In the genomic region with DNA sequence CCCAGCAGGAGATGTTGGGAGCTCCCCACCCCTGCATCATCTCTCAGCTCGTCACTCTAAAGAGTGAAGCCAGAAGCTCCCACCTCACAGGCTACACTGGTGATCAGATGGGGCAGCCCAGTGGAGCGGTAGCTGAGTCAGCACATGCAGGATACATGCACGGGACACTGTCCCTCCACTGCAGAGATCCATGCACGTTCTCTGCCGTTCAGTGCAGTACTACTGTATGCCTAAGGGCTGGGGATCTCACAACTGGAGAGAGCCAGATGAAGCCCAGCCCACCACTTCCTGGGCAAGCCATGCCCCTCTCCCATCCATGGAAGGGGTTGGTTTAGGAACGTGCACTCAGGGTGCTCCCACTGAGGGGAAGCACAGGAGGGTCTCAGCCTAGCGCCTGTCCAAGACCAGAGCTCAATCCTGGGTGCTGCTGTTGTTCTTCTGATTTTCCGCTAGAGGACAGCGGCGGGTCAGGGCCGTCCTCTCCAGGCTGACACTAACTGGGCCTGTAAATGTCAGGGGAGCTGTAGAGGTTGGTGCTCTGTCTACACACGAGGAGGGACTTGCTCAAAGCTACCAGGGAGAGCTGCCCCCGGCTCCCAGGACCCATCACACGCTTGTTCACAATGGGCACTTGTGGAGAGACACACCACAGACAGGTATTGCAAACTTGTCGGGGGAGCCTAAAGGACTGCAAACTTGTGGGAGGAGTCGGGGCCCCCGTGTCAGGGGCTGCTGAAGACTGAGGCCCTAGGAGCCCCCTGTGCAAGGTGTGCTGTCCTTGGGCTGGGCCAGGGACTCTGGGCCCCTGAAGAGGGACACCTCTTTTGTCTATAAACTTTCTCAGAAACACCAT, we compare ENCODE assay signal across 8 cellular contexts. TPM values are rescaled to one million over a fixed set of nuclear protein-coding genes. Genes with fewer than 3 reads are reported as not detected.
DNase-seq lines count a peak whose midpoint lies in the region; ATAC-seq and TF ChIP-seq lines count a peak whose summit lies in the region.

No MANE protein-coding gene starts in this region.

- CTCF ChIA-PET in AG04450 (lab: Charles Lee) (interaction anchor here (0.6 to 2.4 kb wide), 39 partner anchors 9 to 460 kb away, joined by 3 to 37 read pairs (median 5); a partner anchor contains a TSS), GM10248 (lab: Yijun Ruan, JAX) (interaction anchor here (0.6 to 4.4 kb wide), 35 partner anchors 9 to 252 kb away, joined by 3 to 83 read pairs (median 6); a partner anchor contains a TSS)

- peak; percentile 58 to 69 for ATAC-seq in natural killer cell treated with Interleukin-12 subunit alpha and Interleukin-12 subunit beta and Interleukin-15 and Interleukin-18, amount 100 ng/mL, for 72 hours

- POLR2A ChIA-PET in AG04450 (lab: Yijun Ruan, JAX) = interaction anchor here (0.6 to 1.6 kb wide), 2 partner anchors 22 to 93 kb away, joined by 3 read pairs; a partner anchor contains a TSS
- POLR2A ChIA-PET in GM10248 (lab: Yijun Ruan, JAX) = interaction anchor here (1.1 kb wide), 1 partner anchor 14 kb away, joined by 6 read pairs; no protein-coding TSS in a partner anchor

- no peak overlapping the region for H3K27ac ChIP-seq in AG04450 (ENCODE audit: low read depth, low read length)
- no peak overlapping the region for H3K27ac ChIP-seq in VCaP

- H3K27me3 Mint-ChIP-seq in natural killer cell treated with Interleukin-12 subunit alpha and Interleukin-12 subunit beta and Interleukin-15 and Interleukin-18, amount 100 ng/mL, for 72 hours = peaks cover 2 to 3% of the 10 kb centered on the region in 2 donors

- no peaks in the 10 kb centered on the region for H3K36me3 Mint-ChIP-seq in natural killer cell treated with Interleukin-12 subunit alpha and Interleukin-12 subunit beta and Interleukin-15 and Interleukin-18, amount 100 ng/mL, for 72 hours

- H3K9me3 ChIP-seq in AG04450 (ENCODE audit: control insufficient read depth, insufficient read depth, low read length) = no peaks in the 10 kb centered on the region; the same call in 1 of the 2 replicates

- no peaks in the 10 kb centered on the region for H3K4me1 Mint-ChIP-seq in natural killer cell treated with Interleukin-12 subunit alpha and Interleukin-12 subunit beta and Interleukin-15 and Interleukin-18, amount 100 ng/mL, for 72 hours (ENCODE audit: low read depth in 2 of 2)

- H3K9me3 Mint-ChIP-seq in natural killer cell treated with Interleukin-12 subunit alpha and Interleukin-12 subunit beta and Interleukin-15 and Interleukin-18, amount 100 ng/mL, for 72 hours = no peaks in the 10 kb centered on the region

- H3K27ac Mint-ChIP-seq in natural killer cell treated with Interleukin-12 subunit alpha and Interleukin-12 subunit beta and Interleukin-15 and Interleukin-18, amount 100 ng/mL, for 72 hours = no peak overlapping the region

- no peak for DNase-seq in AG04450 (ENCODE audit: low read depth, low spot score)
- DNase-seq in GM10248 (ENCODE audit: extremely low spot score) = peak; percentile 82
- DNase-seq in HFF-Myc (ENCODE audit: extremely low read depth, low read depth) = no peak
- DNase-seq in MV-4-11 (lab: John Stamatoyannopoulos, UW) = peak; percentile 53
- peak; percentile 64 for DNase-seq in epithelial cell of esophagus (ENCODE audit: low read depth)
- DNase-seq in natural killer cell treated with Interleukin-12 subunit alpha and Interleukin-12 subunit beta and Interleukin-15 and Interleukin-18, amount 100 ng/mL, for 72 hours (ENCODE audit: low spot score) = no peak
- no peak for DNase-seq in putamen (ENCODE audit: low spot score)

- no peak overlapping the region for H3K4me3 Mint-ChIP-seq in natural killer cell treated with Interleukin-12 subunit alpha and Interleukin-12 subunit beta and Interleukin-15 and Interleukin-18, amount 100 ng/mL, for 72 hours

- TF ChIP-seq CTCF in AG04450 (IDR thresholded peaks at IDR 0.05; ENCODE audit: low read depth, low read length) (peak; percentile 96), GM10248 (IDR thresholded peaks at IDR 0.05; ENCODE audit: control extremely low read depth, extremely low read depth, low read depth, missing control alignments) (peak; percentile 94), HFF-Myc (IDR thresholded peaks at IDR 0.05; ENCODE audit: low read depth, low read length, missing control alignments) (peak; percentile 82), VCaP (conservative IDR thresholded peaks at IDR 0.05) (peak; percentile 95), epithelial cell of esophagus (IDR thresholded peaks at IDR 0.05; ENCODE audit: insufficient read depth, low read depth, low read length, missing control alignments) (peak; percentile 98)

- H3K4me3 ChIP-seq in AG04450 (ENCODE audit: low read depth, low read length) = no peak overlapping the region
- H3K4me3 ChIP-seq in HFF-Myc (replicated peaks; ENCODE audit: low read depth, low read length) = no peak overlapping the region
- no peak overlapping the region for H3K4me3 ChIP-seq in epithelial cell of esophagus (ENCODE audit: low read length)

- peaks cover 29% of the 10 kb centered on the region for H3K27me3 ChIP-seq in AG04450 (ENCODE audit: control insufficient read depth, insufficient read depth, low read length)

RNA-seq across cellular contexts. Expression of a gene that starts 18.2 kb away (rescaled TPM):
- polyA plus RNA-seq in AG04450 (2011; rRNA removed) = 0.07 TPM in 1 of 2 replicates, not detected in the other
- polyA minus RNA-seq in AG04450 (2011; rRNA and poly(A)+ RNA removed) = not detected in 2 replicates
- total RNA-seq in natural killer cell treated with Interleukin-12 subunit alpha and Interleukin-12 subunit beta and Interleukin-15 and Interleukin-18, amount 100 ng/mL, for 72 hours = under 1 TPM; 0.24 to 0.25 TPM

RNA-seq across cellular contexts. Expression of a gene that starts 22.3 kb away (rescaled TPM):
- polyA plus RNA-seq in AG04450 (2011; rRNA removed) = 0.98 and 1.4 TPM in 2 replicates
- polyA minus RNA-seq in AG04450 (2011; rRNA and poly(A)+ RNA removed) = 1.9 and 2.7 TPM in 2 replicates
- total RNA-seq in natural killer cell treated with Interleukin-12 subunit alpha and Interleukin-12 subunit beta and Interleukin-15 and Interleukin-18, amount 100 ng/mL, for 72 hours = 10 to 100 TPM in 1 of 2 donors, 1 to 10 TPM in 1; 6.4 to 15.5 TPM

Comparison
In these comparisons a context has a peak if more than half of its experiments do, and no peak if none do; other contexts are left out.
1. DNase-seq: peak in GM10248 (single experiment), MV-4-11 (single experiment) and epithelial cell of esophagus (single experiment); none in AG04450 (single experiment), HFF-Myc (single experiment), natural killer cell treated with Interleukin-12 subunit alpha and Interleukin-12 subunit beta and Interleukin-15 and Interleukin-18, amount 100 ng/mL, for 72 hours (single experiment) and putamen (single experiment).
2. Peak in every context shown above with its lines, with median percentiles within 50 percentile points of each other: CTCF ChIP-seq.